In genomic region chr17:39393732-39394131, GRCh38 we compare ENCODE assay signal across 22 cellular contexts. TPM values are rescaled to one million over a fixed set of nuclear protein-coding genes. Genes with fewer than 3 reads are reported as not detected.
DNase-seq lines count a peak whose midpoint lies in the region; ATAC-seq and TF ChIP-seq lines count a peak whose summit lies in the region.
"Had no signal": no experiment of that assay in that cellular context is flagged by ENCODE, and none has a peak within 500 bp of the region (broad histone marks: within the 10 kb centered on the region; RNA-seq: fewer than 3 reads in every experiment).

No MANE protein-coding gene starts in this region.

- H3K36me3 Mint-ChIP-seq in effector memory CD8-positive, alpha-beta T cell (ENCODE audit: insufficient read depth): peaks cover 28% of the 10 kb centered on the region

- no peak overlapping the region for H3K27ac Mint-ChIP-seq in effector memory CD8-positive, alpha-beta T cell
- H3K27ac Mint-ChIP-seq: activated CD8-positive, alpha-beta T cell treated with anti-CD3 and anti-CD28 coated beads, Interleukin-2, amount 10 ng/mL, durations not matched to agents 7 days and 5 days; B cell; dendritic cell treated with granulocyte-macrophage colony-stimulating factor and Interleukin-4, amounts not matched to agents 40 ng/mL and 50 ng/mL, for 4 days; nephron progenitor cell had no signal

- peaks cover 7 to 8% of the 10 kb centered on the region in 2 donors for H3K4me1 Mint-ChIP-seq in effector memory CD8-positive, alpha-beta T cell (ENCODE audit: low read depth in 2 of 2)
- H3K4me1 Mint-ChIP-seq: nephron progenitor cell had no signal

- H3K4me3 Mint-ChIP-seq in effector memory CD8-positive, alpha-beta T cell: no peak overlapping the region
- H3K4me3 Mint-ChIP-seq: activated CD8-positive, alpha-beta T cell treated with anti-CD3 and anti-CD28 coated beads, Interleukin-2, amount 10 ng/mL, durations not matched to agents 7 days and 5 days; B cell; dendritic cell treated with granulocyte-macrophage colony-stimulating factor and Interleukin-4, amounts not matched to agents 40 ng/mL and 50 ng/mL, for 4 days; nephron progenitor cell had no signal

- H4K20me1 ChIP-seq in OCI-LY3 (ENCODE audit: insufficient read depth, low read length): no peaks in the 10 kb centered on the region; the same call in 1 of the 2 replicates

- H3K4me3 ChIP-seq in left ventricle myocardium inferior (no peak overlapping the region), OCI-LY3 (ENCODE audit: low read length) (no peak overlapping the region), brain microvascular endothelial cell (ENCODE audit: low read depth, low read length) (no peak overlapping the region)
- H3K4me3 ChIP-seq: esophagus squamous epithelium, GM23248, lower lobe of right lung, thyroid gland had no signal

- H3K9me3 ChIP-seq in left ventricle myocardium inferior (replicated peaks): no peaks in the 10 kb centered on the region
- no peaks in the 10 kb centered on the region for H3K9me3 ChIP-seq in OCI-LY3 (ENCODE audit: insufficient read depth, low read length)
- H3K9me3 ChIP-seq: esophagus squamous epithelium, lower lobe of right lung, thyroid gland had no signal

- H3K27ac ChIP-seq in left ventricle myocardium inferior (replicated peaks) (no peak overlapping the region), OCI-LY3 (ENCODE audit: low read length) (no peak overlapping the region), brain microvascular endothelial cell (no peak overlapping the region)
- H3K27ac ChIP-seq: esophagus squamous epithelium, GM23248, lower lobe of right lung, thyroid gland had no signal

- no peaks in the 10 kb centered on the region for H3K79me2 ChIP-seq in OCI-LY3 (ENCODE audit: low read length)

- H3K27me3 Mint-ChIP-seq in effector memory CD8-positive, alpha-beta T cell: no peaks in the 10 kb centered on the region
- H3K27me3 Mint-ChIP-seq: B cell; dendritic cell treated with granulocyte-macrophage colony-stimulating factor and Interleukin-4, amounts not matched to agents 40 ng/mL and 50 ng/mL, for 4 days had no signal

- H3K36me3 ChIP-seq in left ventricle myocardium inferior: no peaks in the 10 kb centered on the region
- no peaks in the 10 kb centered on the region for H3K36me3 ChIP-seq in OCI-LY3 (replicated peaks; ENCODE audit: low read depth, low read length)
- H3K36me3 ChIP-seq in brain microvascular endothelial cell (replicated peaks): no peaks in the 10 kb centered on the region
- H3K36me3 ChIP-seq: thyroid gland had no signal

- H3K4me1 ChIP-seq in left ventricle myocardium inferior (peaks cover 47% of the 10 kb centered on the region), OCI-LY3 (ENCODE audit: low read length) (peaks cover 3% of the 10 kb centered on the region)
- H3K4me1 ChIP-seq: thyroid gland had no signal

- no peak for ATAC-seq in Right ventricle myocardium inferior
- ATAC-seq in HG03095 (IDR thresholded peaks at IDR 0.05; ENCODE audit: unreplicated experiment): no peak
- no peak for ATAC-seq in effector memory CD8-positive, alpha-beta T cell (replicated peaks)
- ATAC-seq: activated CD8-positive, alpha-beta T cell treated with anti-CD3 and anti-CD28 coated beads, Interleukin-2, amount 10 ng/mL, durations not matched to agents 7 days and 5 days; lower lobe of right lung had no signal

- in situ Hi-C loops in brain microvascular endothelial cell (cut with HindIII; ENCODE audit: low pct_ligation_motif_present, low sequenced_read_pairs): no loop called here

- no peaks in the 10 kb centered on the region for H3K9me3 Mint-ChIP-seq in effector memory CD8-positive, alpha-beta T cell
- H3K9me3 Mint-ChIP-seq: dendritic cell treated with granulocyte-macrophage colony-stimulating factor and Interleukin-4, amounts not matched to agents 40 ng/mL and 50 ng/mL, for 4 days; nephron progenitor cell had no signal

- TF ChIP-seq CTCF in left ventricle myocardium inferior (IDR thresholded peaks at IDR 0.05; ENCODE audit: borderline replicate concordance): peak; percentile 39
- peak; percentile 62 for TF ChIP-seq CTCF in OCI-LY3 (IDR thresholded peaks at IDR 0.05; ENCODE audit: low read depth, low read length)
- no peak for TF ChIP-seq CTCF in brain microvascular endothelial cell (IDR thresholded peaks at IDR 0.05; ENCODE audit: low read depth, low read length, missing control alignments)

- DNase-seq in left ventricle myocardium inferior (no peak), Right ventricle myocardium inferior (ENCODE audit: missing footprints) (no peak), fibroblast of peridontal ligament (ENCODE audit: extremely low read depth) (peak; percentile 62), brain microvascular endothelial cell (no peak), activated gamma-delta T cell treated with Interleukin-2 at 50 U/mL for 16 hours (no peak)
- no peak for DNase-seq in effector memory CD8-positive, alpha-beta T cell
- DNase-seq: activated CD8-positive, alpha-beta T cell treated with anti-CD3 and anti-CD28 coated beads, Interleukin-2, amount 10 ng/mL, durations not matched to agents 7 days and 5 days; anterior cingulate cortex; DMS53; esophagus squamous epithelium; GM23248; lower lobe of right lung; NCI-H1105; nephron progenitor cell; retina; stimulated activated CD4-positive, alpha-beta T cell treated with anti-CD3 and anti-CD28 coated beads, Interleukin-2, amount 100 ng/mL, for 48 hours; stimulated activated CD8-positive, alpha-beta memory T cell treated with anti-CD3 and anti-CD28 coated beads, Interleukin-4, amount 100 ng/mL, for 48 hours; thyroid gland had no signal

- H3K27me3 ChIP-seq in left ventricle myocardium inferior (ENCODE audit: low read depth) (no peaks in the 10 kb centered on the region), OCI-LY3 (ENCODE audit: low read depth, low read length) (no peaks in the 10 kb centered on the region), brain microvascular endothelial cell (replicated peaks) (no peaks in the 10 kb centered on the region)
- H3K27me3 ChIP-seq: esophagus squamous epithelium, thyroid gland had no signal

- no peak overlapping the region for H2AFZ ChIP-seq in OCI-LY3 (ENCODE audit: low read depth, low read length)
- H2AFZ ChIP-seq: GM23248 had no signal

- intact Hi-C loops in left ventricle myocardium inferior (cut with micrococcal nuclease) (no loop called here), Right ventricle myocardium inferior (cut with DNase I) (no loop called here)

- H3K4me2 ChIP-seq in OCI-LY3 (ENCODE audit: low read length): peak overlapping the region; percentile 32

- H3K9ac ChIP-seq in OCI-LY3 (ENCODE audit: low read length): no peak overlapping the region
- H3K9ac ChIP-seq: GM23248 had no signal

RNA-seq across cellular contexts. Expression of gene FBXL20, which starts 7.7 kb away (rescaled TPM):
- 14.2 TPM for total RNA-seq in left ventricle myocardium inferior
- 12.7 TPM for total RNA-seq in Right ventricle myocardium inferior

RNA-seq across cellular contexts. Expression of gene MED1, which starts 57.3 kb away (rescaled TPM):
- total RNA-seq in left ventricle myocardium inferior: 21.8 TPM
- total RNA-seq in Right ventricle myocardium inferior: 22.1 TPM
